Comparison of ENCODE assay signal across 13 cellular contexts in the genomic region with DNA sequence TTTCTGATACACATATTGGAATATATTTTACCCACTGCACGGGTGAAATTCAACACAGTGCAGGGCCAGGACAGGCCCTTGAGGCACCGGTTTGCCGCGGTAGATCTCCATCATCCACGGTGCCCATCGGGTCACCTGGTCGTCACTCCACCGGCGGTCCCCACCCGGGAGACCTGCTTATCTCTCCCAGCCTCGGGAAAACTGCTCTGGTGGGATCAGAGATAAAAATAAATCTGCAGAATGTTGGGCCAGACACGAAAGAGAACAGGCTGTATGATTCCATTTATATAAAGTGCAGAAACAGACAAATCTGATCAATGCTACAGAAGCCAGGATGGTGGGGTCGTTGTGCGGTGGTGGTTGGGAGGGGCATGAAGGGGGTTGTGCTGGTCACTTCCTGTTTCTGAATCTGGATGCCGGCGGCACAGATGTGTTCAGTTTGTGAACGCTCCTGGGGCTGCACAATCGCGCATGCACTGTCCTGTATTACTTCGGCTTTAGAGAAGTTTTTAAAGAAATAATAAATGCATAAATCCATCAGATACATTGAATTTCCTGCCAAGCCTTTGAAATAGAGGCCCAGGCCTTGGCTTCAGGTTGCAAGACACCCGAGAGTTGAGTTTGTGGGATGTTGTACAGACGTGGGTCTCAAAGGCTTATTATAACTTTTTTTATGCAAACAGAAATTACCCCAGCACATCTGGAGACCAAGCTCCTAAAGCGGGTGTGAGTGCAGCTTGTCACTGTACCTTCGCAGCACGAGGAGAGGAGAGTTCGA. TPM values are rescaled to one million over a fixed set of nuclear protein-coding genes. Genes with fewer than 3 reads are reported as not detected.
DNase-seq lines count a peak whose midpoint lies in the region; ATAC-seq and TF ChIP-seq lines count a peak whose summit lies in the region.
"Had no signal": no experiment of that assay in that cellular context is flagged by ENCODE, and none has a peak within 500 bp of the region (broad histone marks: within the 10 kb centered on the region; RNA-seq: fewer than 3 reads in every experiment).

No MANE protein-coding gene starts in this region.

- intact Hi-C loops in upper lobe of right lung (cut with DNase I), result no loop called here

- H3K27me3 ChIP-seq in MG63 (no peaks in the 10 kb centered on the region), esophagus (ENCODE audit: control insufficient read depth in 1 of 2, insufficient read depth in 2 of 2, low read length in 2 of 2) (no peaks in the 10 kb centered on the region), upper lobe of right lung (no peaks in the 10 kb centered on the region)

- H3K4me3 ChIP-seq in MG63 (peak overlapping the region; percentile 29), esophagus (ENCODE audit: low read depth in 1 of 2, low read length in 2 of 2) (no peak overlapping the region), upper lobe of right lung (peak overlapping the region; percentile 31)

- H3K36me3 Mint-ChIP-seq in nephron progenitor cell (ENCODE audit: low read depth) (no peaks in the 10 kb centered on the region), T-helper 17 cell (ENCODE audit: low read depth) (no peaks in the 10 kb centered on the region)

- 52 to 61% methylated on average over 26 of the region's 26 CpGs for WGBS in esophagus, 2 donors

- no peaks in the 10 kb centered on the region for H3K9me3 Mint-ChIP-seq in nephron progenitor cell
- H3K9me3 Mint-ChIP-seq: activated naive CD4-positive, alpha-beta T cell treated with anti-CD3 and anti-CD28 coated beads for 36 hours had no signal

- H3K9me3 ChIP-seq in MG63, result no peaks in the 10 kb centered on the region
- no peaks in the 10 kb centered on the region for H3K9me3 ChIP-seq in esophagus (ENCODE audit: control insufficient read depth in 2 of 2, insufficient read depth in 1 of 2, low read depth in 1 of 2, low read length in 1 of 2)
- H3K9me3 ChIP-seq in upper lobe of right lung, result no peaks in the 10 kb centered on the region
- H3K9me3 ChIP-seq in T-helper 17 cell (ENCODE audit: control insufficient read depth, low read length, poor library complexity, severe bottlenecking), result no peaks in the 10 kb centered on the region

- H3K36me3 ChIP-seq in MG63 (no peaks in the 10 kb centered on the region), esophagus (ENCODE audit: control insufficient read depth in 2 of 2, insufficient read depth in 2 of 2, low read length in 1 of 2) (no peaks in the 10 kb centered on the region), upper lobe of right lung (no peaks in the 10 kb centered on the region)

- H3K27me3 Mint-ChIP-seq in nephron progenitor cell (ENCODE audit: low read depth, poor library complexity), result peaks cover 11% of the 10 kb centered on the region
- H3K27me3 Mint-ChIP-seq in T-helper 17 cell, result peaks cover 45% of the 10 kb centered on the region

- peak overlapping the region; percentile 70 for H3K27ac Mint-ChIP-seq in nephron progenitor cell
- no peak overlapping the region for H3K27ac Mint-ChIP-seq in T-helper 17 cell
- H3K27ac Mint-ChIP-seq: activated naive CD4-positive, alpha-beta T cell treated with anti-CD3 and anti-CD28 coated beads for 36 hours had no signal

- H3K4me3 Mint-ChIP-seq in nephron progenitor cell (peak overlapping the region; percentile 67), T-helper 17 cell (no peak overlapping the region)
- H3K4me3 Mint-ChIP-seq: activated naive CD4-positive, alpha-beta T cell treated with anti-CD3 and anti-CD28 coated beads for 36 hours had no signal

- ATAC-seq in upper lobe of right lung, result no peak
- no peak for ATAC-seq in T-helper 17 cell

- DNase-seq in MG63 (no peak), nephron progenitor cell (no peak), upper lobe of right lung (no peak), T-helper 17 cell (no peak), NCI-H774 (lab: John Stamatoyannopoulos, UW) (no peak), DMS53 treated with DMSO at 0.1 percent for 48 hours (lab: John Stamatoyannopoulos, UW; ENCODE audit: unreplicated experiment) (no peak)
- DNase-seq: activated CD4-positive, alpha-beta T cell treated with anti-CD3 and anti-CD28 coated beads, Interleukin-2, amount 50 U/mL, for 1 hour; activated naive CD4-positive, alpha-beta T cell treated with anti-CD3 and anti-CD28 coated beads for 36 hours; dermis blood vessel endothelial cell; NCI-H1105; small intestine had no signal

- no peak for TF ChIP-seq CTCF in nephron progenitor cell (IDR thresholded peaks at IDR 0.05)
- TF ChIP-seq CTCF in upper lobe of right lung (IDR thresholded peaks at IDR 0.05), result no peak

- H3K27ac ChIP-seq in esophagus (ENCODE audit: low read depth in 2 of 2, low read length in 1 of 2), result peak overlapping the region; percentile 54 to 64
- H3K27ac ChIP-seq in upper lobe of right lung, result peak overlapping the region; percentile 84

- H3K4me1 Mint-ChIP-seq in nephron progenitor cell, result peaks cover 67% of the 10 kb centered on the region
- peaks cover 3% of the 10 kb centered on the region for H3K4me1 Mint-ChIP-seq in T-helper 17 cell

- H3K4me1 ChIP-seq in esophagus (ENCODE audit: control insufficient read depth in 2 of 2, insufficient read depth in 2 of 2, low read length in 1 of 2) (no peaks in the 10 kb centered on the region), upper lobe of right lung (peaks cover 5% of the 10 kb centered on the region)

RNA-seq across cellular contexts. Expression of a gene that starts 54.3 kb away (rescaled TPM):
- not detected in 2 replicates for total RNA-seq in MG63 (2014; rRNA removed; shearing (Covaris generic); ENCODE audit: low replicate concordance)
- polyA plus RNA-seq in esophagus, result not detected
- total RNA-seq in upper lobe of right lung, result not detected
- total RNA-seq in T-helper 17 cell, result not detected
- total RNA-seq: activated naive CD4-positive, alpha-beta T cell treated with anti-CD3 and anti-CD28 coated beads for 36 hours; dermis blood vessel endothelial cell; mesenteric fat pad had no signal
- polyA plus RNA-seq: small intestine had no signal

Comparison
In these comparisons a context has a peak if more than half of its experiments do, and no peak if none do; other contexts are left out.
1. H3K4me3 ChIP-seq: peak in MG63 (single experiment) and upper lobe of right lung (single experiment); none in esophagus (0 of 2).